ENCODE assay signal across 7 cellular contexts in the genomic region with DNA sequence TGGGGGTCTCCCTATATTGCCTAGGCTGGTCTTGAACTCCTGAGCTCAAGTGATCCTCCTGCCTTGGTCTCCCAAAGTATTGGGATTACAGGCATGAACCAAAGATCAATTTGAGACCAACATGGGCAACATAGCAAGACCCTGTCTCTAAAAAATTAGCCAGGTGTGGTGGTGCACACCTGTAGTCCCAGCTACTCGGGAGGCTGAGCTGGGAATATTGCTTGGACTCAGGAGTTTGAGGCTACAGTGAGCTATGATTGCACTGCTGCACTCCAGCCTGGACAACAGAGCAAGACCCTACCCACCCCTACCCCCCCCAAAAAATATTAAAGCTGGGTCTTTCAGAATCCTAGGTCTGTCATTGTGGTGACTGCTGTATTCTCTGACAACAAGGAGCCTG. TPM values are rescaled to one million over a fixed set of nuclear protein-coding genes. Genes with fewer than 3 reads are reported as not detected.
DNase-seq lines count a peak whose midpoint lies in the region; ATAC-seq, FAIRE-seq and TF ChIP-seq lines count a peak whose summit lies in the region.
"Not testable (repeated sequence)": the region's sequence is repeated elsewhere in the genome, so short reads cannot be mapped to it uniquely, and the experiment has no call there.
"Had no signal": no experiment of that assay in that cellular context is flagged by ENCODE, and none has a peak within 500 bp of the region (broad histone marks: within the 10 kb centered on the region; RNA-seq: fewer than 3 reads in every experiment).

No MANE protein-coding gene starts in this region.

- not testable (repeated sequence) for H3K4me3 Mint-ChIP-seq in WTC11

- not testable (repeated sequence) for H3K27me3 ChIP-seq in H1 (replicated peaks in 1 of 4; ENCODE audit: control insufficient read depth in 3 of 4, extremely low read depth in 1 of 4, insufficient read depth in 3 of 4, low read length in 3 of 4); tibial artery

- H4K91ac ChIP-seq in H1 (replicated peaks; ENCODE audit: insufficient read length, low read length), result not testable (repeated sequence)

- not testable (repeated sequence) for H3K9me3 Mint-ChIP-seq in WTC11

- not testable (repeated sequence) for TF ChIP-seq POLR2A in H1 (IDR thresholded peaks at IDR 0.05; ENCODE audit: control extremely low read depth in 1 of 2, low read depth in 2 of 2, low read length in 2 of 2)

- not testable (repeated sequence) for FAIRE-seq in H1 (lab: Jason Lieb, UNC)

- not testable (repeated sequence) for H3K23me2 ChIP-seq in H1 (ENCODE audit: low read depth, low read length)

- H2BK120ac ChIP-seq in H1 (replicated peaks; ENCODE audit: low read depth, low read length), result not testable (repeated sequence)

- intact Hi-C loops in tibial artery (cut with DNase I; ENCODE audit: low total_unique reads), result not testable (repeated sequence)

- not testable (repeated sequence) for H3K36me3 ChIP-seq in H1 (ENCODE audit: control insufficient read depth in 2 of 4, insufficient read depth in 4 of 4, low read length in 3 of 4); tibial artery

- not testable (repeated sequence) for H4K5ac ChIP-seq in H1 (ENCODE audit: insufficient read length, low read depth, low read length)

- H4K8ac ChIP-seq in H1 (ENCODE audit: extremely low read depth, insufficient read depth, low read length), result not testable (repeated sequence)

- H3K27ac Mint-ChIP-seq in WTC11, result not testable (repeated sequence)

- peaks cover 4 to 81% of the 10 kb centered on the region in 2 experiments; a peak in 3 of 4 replicates for H3K79me2 ChIP-seq in H1 (ENCODE audit: control insufficient read depth in 1 of 2, insufficient read depth in 2 of 2, low read length in 2 of 2)

- H2AFZ ChIP-seq in H1 (ENCODE audit: low read length), result not testable (repeated sequence)

- not testable (repeated sequence) for H3K18ac ChIP-seq in H1 (ENCODE audit: extremely low read depth, low read length)

- H3K79me1 ChIP-seq in H1 (ENCODE audit: low read depth, low read length), result peaks cover 11% of the 10 kb centered on the region

- 93% methylated on average over 1 of the region's 1 CpG; no CpG with 5 or more reads in 1 of the 2 experiments for WGBS in H1 (ENCODE audit: extremely low coverage in 1 of 2, insufficient coverage in 1 of 2, insufficient read length in 1 of 2, insufficient replicate concordance in 2 of 2, low coverage in 1 of 2, low lambda C conversion rate in 2 of 2, missing lambda C conversion rate in 1 of 2), 2 experiments

- not testable (repeated sequence) for H3K4ac ChIP-seq in H1 (replicated peaks; ENCODE audit: insufficient read length, low read depth, low read length)

- H4K20me1 ChIP-seq in H1 (replicated peaks in 1 of 2; ENCODE audit: control insufficient read depth in 1 of 2, insufficient read depth in 2 of 2, low read length in 2 of 2), result not testable (repeated sequence)

- not testable (repeated sequence) for H2BK12ac ChIP-seq in H1 (ENCODE audit: low read depth, low read length)

- TF ChIP-seq RAD21 in H1 (IDR thresholded peaks at IDR 0.05 in 1 of 2, conservative IDR thresholded peaks at IDR 0.05 in 1 of 2; ENCODE audit: low read depth in 2 of 2, low read length in 2 of 2), result not testable (repeated sequence)

- not testable (repeated sequence) for H3K56ac ChIP-seq in H1 (replicated peaks; ENCODE audit: insufficient read length, low read depth, low read length)

- peaks cover 68% of the 10 kb centered on the region for H3K4me1 Mint-ChIP-seq in WTC11

- not testable (repeated sequence) for H2BK15ac ChIP-seq in H1 (ENCODE audit: low read length)

- H3K27ac ChIP-seq in cingulate gyrus (ENCODE audit: low read depth, low read length) (peak overlapping the region; percentile 99), substantia nigra (ENCODE audit: low read depth, low read length, poor library complexity, severe bottlenecking) (peak overlapping the region; percentile 100), tibial artery (peak overlapping the region; percentile 2 to 78)
- not testable (repeated sequence) for H3K27ac ChIP-seq in H1 (ENCODE audit: low read depth, low read length)

- TF ChIP-seq EP300 in H1 (IDR thresholded peaks at IDR 0.05; ENCODE audit: borderline replicate concordance in 1 of 2, low read depth in 2 of 2, low read length in 2 of 2), result not testable (repeated sequence)

- not testable (repeated sequence) for H3K23ac ChIP-seq in H1 (ENCODE audit: insufficient read length)

- peak overlapping the region; percentile 66; the same call in 1 of the 2 replicates for H2BK5ac ChIP-seq in H1 (ENCODE audit: low read depth, low read length)

- H2BK20ac ChIP-seq in H1 (ENCODE audit: low read length), result not testable (repeated sequence)

- not testable (repeated sequence) for H3K27me3 Mint-ChIP-seq in WTC11 (ENCODE audit: low read depth)

- H3K9ac ChIP-seq in H1 (replicated peaks in 1 of 4; ENCODE audit: extremely low read depth in 1 of 4, low read depth in 3 of 4, low read length in 3 of 4), result not testable (repeated sequence)

- ATAC-seq in WTC11, result not testable (repeated sequence)

- H2AK5ac ChIP-seq in H1 (ENCODE audit: low read depth, low read length), result not testable (repeated sequence)

- H3K36me3 Mint-ChIP-seq in WTC11, result not testable (repeated sequence)

- not testable (repeated sequence) for H3K4me3 ChIP-seq in H1 (ENCODE audit: extremely low read depth in 1 of 4, insufficient read depth in 2 of 4, low read depth in 3 of 4, low read length in 4 of 4); tibial artery

- H3K4me2 ChIP-seq in H1 (ENCODE audit: insufficient read depth in 1 of 2, low read depth in 2 of 2, low read length in 2 of 2), result not testable (repeated sequence)

- H3K9me3 ChIP-seq in H1 (ENCODE audit: insufficient read depth in 2 of 2, low read depth in 1 of 2, low read length in 1 of 2); tibial artery: not testable (repeated sequence)

- CTCF ChIA-PET in WTC11 (lab: Charles Lee), result interaction anchor here (0.9 to 2.0 kb wide), 4 partner anchors 12 to 23 kb away, joined by 3 to 12 read pairs (median 4); no protein-coding TSS in a partner anchor
- CTCF ChIA-PET in H1 (lab: Charles Lee; ENCODE audit: partially characterized antibody), result interaction anchor here (1.1 to 12.9 kb wide), 9 partner anchors 11 to 121 kb away, joined by 3 to 204 read pairs (median 5); a partner anchor contains a TSS

- POLR2A ChIA-PET in WTC11 (lab: Charles Lee), result interaction anchor here (0.6 to 1.6 kb wide), 2 partner anchors 13 to 122 kb away, joined by 3 to 7 read pairs; no protein-coding TSS in a partner anchor
- POLR2A ChIA-PET in H1 (lab: Charles Lee; ENCODE audit: partially characterized antibody), result interaction anchor here (0.7 to 10.5 kb wide), 6 partner anchors 8 to 26 kb away, joined by 3 to 107 read pairs (median 4); no protein-coding TSS in a partner anchor

- DNase-seq in WTC11 (ENCODE audit: low spot score); H1 (ENCODE audit: low read depth in 1 of 2, low spot score in 2 of 2); substantia nigra (lab: John Stamatoyannopoulos, UW); tibial artery: not testable (repeated sequence)

- not testable (repeated sequence) for H3K14ac ChIP-seq in H1 (ENCODE audit: insufficient read length)

- TF ChIP-seq CTCF in WTC11 (IDR thresholded peaks at IDR 0.05); H1 (IDR thresholded peaks at IDR 0.05; ENCODE audit: control extremely low read depth in 1 of 3, insufficient read depth in 1 of 3, low read depth in 1 of 3, low read length in 3 of 3); tibial artery (IDR thresholded peaks at IDR 0.05): not testable (repeated sequence)

- peaks cover 2 to 29% (median 17%) of the 10 kb centered on the region in 4 experiments for H3K4me1 ChIP-seq in H1 (replicated peaks in 1 of 4; ENCODE audit: control insufficient read depth in 3 of 4, insufficient read depth in 4 of 4, low read length in 3 of 4)
- H3K4me1 ChIP-seq in tibial artery, result peaks cover 0 to 69% (median 34%) of the 10 kb centered on the region in 4 donors

TF ChIP-seq in WTC11, 78 proteins besides CTCF, POLR2A, EP300 and RAD21:
- peak; percentile 90; the same call in 1 of the 2 replicates for TF ChIP-seq ZNF121 (CRISPR knock-in tag; IDR thresholded peaks at IDR 0.05)

RNA-seq across cellular contexts. Expression of a gene that starts 9.0 kb away (rescaled TPM):
- total RNA-seq in WTC11 (2021), result 49.1 to 66.0 TPM (median 56.6 TPM) in 3 replicates
- total RNA-seq in H1 (2021; fragmentation: NEBNext Ultra II Directional; extraction: Animal tissue kit (Norgen Biotek cat#: 25700)), result 107 and 108 TPM in 2 replicates
- 16.3 and 28.6 TPM in 2 replicates for polyA plus RNA-seq in H1 (2011; rRNA removed)
- polyA plus RNA-seq in H1 (2011; cell fraction: cytosol; rRNA removed), result 21.0 TPM
- polyA plus RNA-seq in H1 (2011; cell fraction: nucleus; rRNA removed), result 52.6 TPM
- polyA plus RNA-seq in H1 (2012, experiment 1 of 2), result 39.3 to 66.4 TPM (median 42.6 TPM) in 4 replicates
- polyA plus RNA-seq in H1 (2012, experiment 2 of 2), result 39.0 TPM
- polyA plus RNA-seq in H1 (2013, experiment 1 of 2), result 43.2 TPM
- polyA plus RNA-seq in H1 (2013, experiment 2 of 2), result 43.6 TPM
- 23.8 and 36.4 TPM in 2 replicates for polyA minus RNA-seq in H1 (2011; rRNA and poly(A)+ RNA removed)
- polyA minus RNA-seq in H1 (2011; cell fraction: cytosol; rRNA and poly(A)+ RNA removed), result 25.8 TPM
- polyA minus RNA-seq in H1 (2011; cell fraction: nucleus; rRNA and poly(A)+ RNA removed), result 69.0 TPM
- total RNA-seq: CD4-positive, alpha-beta memory T cell had no signal
- polyA plus RNA-seq: CD8-positive, alpha-beta memory T cell had no signal
